ENCODE assay signal across 1 cellular context in the genomic region with DNA sequence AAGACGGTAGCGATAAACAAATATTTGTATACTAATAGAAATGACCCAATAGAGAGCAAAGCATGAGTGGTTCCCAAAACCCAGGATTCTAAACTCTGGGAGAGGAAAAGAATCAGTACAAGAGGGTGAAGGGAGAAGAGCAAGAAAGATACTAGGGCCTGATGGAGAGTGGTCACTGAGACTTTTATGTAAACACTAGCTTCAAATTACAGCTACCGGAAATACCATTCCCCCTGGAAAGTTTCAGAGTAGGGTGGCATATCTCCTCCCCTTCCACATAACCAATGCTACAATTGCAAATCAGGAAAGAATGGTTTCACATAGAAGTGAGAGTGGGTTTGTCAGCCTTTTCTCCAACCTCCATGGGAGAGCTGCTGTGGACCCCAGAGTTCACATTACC.
TF ChIP-seq lines count a peak whose summit lies in the region.

No MANE protein-coding gene starts in this region.

TF ChIP-seq in H1, 55 proteins besides CTCF, POLR2A, EP300 and RAD21 (continued from another document):
- TF ChIP-seq, protein P1, sequence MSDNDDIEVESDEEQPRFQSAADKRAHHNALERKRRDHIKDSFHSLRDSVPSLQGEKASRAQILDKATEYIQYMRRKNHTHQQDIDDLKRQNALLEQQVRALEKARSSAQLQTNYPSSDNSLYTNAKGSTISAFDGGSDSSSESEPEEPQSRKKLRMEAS (IDR thresholded peaks at IDR 0.05): no peak
- TF ChIP-seq TEAD4 (IDR thresholded peaks at IDR 0.05; ENCODE audit: low read depth, low read length) (no peak), CBX8 (IDR thresholded peaks at IDR 0.05; ENCODE audit: borderline replicate concordance, low read depth, low read length) (no peak), KDM1A (IDR thresholded peaks at IDR 0.05; ENCODE audit: borderline replicate concordance, low read length) (no peak), ASH2L (IDR thresholded peaks at IDR 0.05; ENCODE audit: low read length) (no peak), FOSL1 (IDR thresholded peaks at IDR 0.05; ENCODE audit: insufficient read depth, low read depth, low read length) (no peak), RXRA (IDR thresholded peaks at IDR 0.05; ENCODE audit: insufficient read depth, low read depth, low read length) (no peak), RNF2 (IDR thresholded peaks at IDR 0.05; ENCODE audit: borderline replicate concordance, low read depth, low read length, missing control alignments, poor library complexity, severe bottlenecking) (no peak), EGR1 (IDR thresholded peaks at IDR 0.05; ENCODE audit: borderline replicate concordance, low read depth, low read length) (no peak), TAF1 (IDR thresholded peaks at IDR 0.05; ENCODE audit: low read depth, low read length) (no peak), JUND (IDR thresholded peaks at IDR 0.05; ENCODE audit: low read length) (no peak), GABPA (IDR thresholded peaks at IDR 0.05; ENCODE audit: borderline replicate concordance, insufficient read depth, low read length) (no peak), TAF7 (optimal IDR thresholded peaks at IDR 0.05; ENCODE audit: borderline replicate concordance, low read depth, low read length) (no peak)
- TF ChIP-seq, protein P2, sequence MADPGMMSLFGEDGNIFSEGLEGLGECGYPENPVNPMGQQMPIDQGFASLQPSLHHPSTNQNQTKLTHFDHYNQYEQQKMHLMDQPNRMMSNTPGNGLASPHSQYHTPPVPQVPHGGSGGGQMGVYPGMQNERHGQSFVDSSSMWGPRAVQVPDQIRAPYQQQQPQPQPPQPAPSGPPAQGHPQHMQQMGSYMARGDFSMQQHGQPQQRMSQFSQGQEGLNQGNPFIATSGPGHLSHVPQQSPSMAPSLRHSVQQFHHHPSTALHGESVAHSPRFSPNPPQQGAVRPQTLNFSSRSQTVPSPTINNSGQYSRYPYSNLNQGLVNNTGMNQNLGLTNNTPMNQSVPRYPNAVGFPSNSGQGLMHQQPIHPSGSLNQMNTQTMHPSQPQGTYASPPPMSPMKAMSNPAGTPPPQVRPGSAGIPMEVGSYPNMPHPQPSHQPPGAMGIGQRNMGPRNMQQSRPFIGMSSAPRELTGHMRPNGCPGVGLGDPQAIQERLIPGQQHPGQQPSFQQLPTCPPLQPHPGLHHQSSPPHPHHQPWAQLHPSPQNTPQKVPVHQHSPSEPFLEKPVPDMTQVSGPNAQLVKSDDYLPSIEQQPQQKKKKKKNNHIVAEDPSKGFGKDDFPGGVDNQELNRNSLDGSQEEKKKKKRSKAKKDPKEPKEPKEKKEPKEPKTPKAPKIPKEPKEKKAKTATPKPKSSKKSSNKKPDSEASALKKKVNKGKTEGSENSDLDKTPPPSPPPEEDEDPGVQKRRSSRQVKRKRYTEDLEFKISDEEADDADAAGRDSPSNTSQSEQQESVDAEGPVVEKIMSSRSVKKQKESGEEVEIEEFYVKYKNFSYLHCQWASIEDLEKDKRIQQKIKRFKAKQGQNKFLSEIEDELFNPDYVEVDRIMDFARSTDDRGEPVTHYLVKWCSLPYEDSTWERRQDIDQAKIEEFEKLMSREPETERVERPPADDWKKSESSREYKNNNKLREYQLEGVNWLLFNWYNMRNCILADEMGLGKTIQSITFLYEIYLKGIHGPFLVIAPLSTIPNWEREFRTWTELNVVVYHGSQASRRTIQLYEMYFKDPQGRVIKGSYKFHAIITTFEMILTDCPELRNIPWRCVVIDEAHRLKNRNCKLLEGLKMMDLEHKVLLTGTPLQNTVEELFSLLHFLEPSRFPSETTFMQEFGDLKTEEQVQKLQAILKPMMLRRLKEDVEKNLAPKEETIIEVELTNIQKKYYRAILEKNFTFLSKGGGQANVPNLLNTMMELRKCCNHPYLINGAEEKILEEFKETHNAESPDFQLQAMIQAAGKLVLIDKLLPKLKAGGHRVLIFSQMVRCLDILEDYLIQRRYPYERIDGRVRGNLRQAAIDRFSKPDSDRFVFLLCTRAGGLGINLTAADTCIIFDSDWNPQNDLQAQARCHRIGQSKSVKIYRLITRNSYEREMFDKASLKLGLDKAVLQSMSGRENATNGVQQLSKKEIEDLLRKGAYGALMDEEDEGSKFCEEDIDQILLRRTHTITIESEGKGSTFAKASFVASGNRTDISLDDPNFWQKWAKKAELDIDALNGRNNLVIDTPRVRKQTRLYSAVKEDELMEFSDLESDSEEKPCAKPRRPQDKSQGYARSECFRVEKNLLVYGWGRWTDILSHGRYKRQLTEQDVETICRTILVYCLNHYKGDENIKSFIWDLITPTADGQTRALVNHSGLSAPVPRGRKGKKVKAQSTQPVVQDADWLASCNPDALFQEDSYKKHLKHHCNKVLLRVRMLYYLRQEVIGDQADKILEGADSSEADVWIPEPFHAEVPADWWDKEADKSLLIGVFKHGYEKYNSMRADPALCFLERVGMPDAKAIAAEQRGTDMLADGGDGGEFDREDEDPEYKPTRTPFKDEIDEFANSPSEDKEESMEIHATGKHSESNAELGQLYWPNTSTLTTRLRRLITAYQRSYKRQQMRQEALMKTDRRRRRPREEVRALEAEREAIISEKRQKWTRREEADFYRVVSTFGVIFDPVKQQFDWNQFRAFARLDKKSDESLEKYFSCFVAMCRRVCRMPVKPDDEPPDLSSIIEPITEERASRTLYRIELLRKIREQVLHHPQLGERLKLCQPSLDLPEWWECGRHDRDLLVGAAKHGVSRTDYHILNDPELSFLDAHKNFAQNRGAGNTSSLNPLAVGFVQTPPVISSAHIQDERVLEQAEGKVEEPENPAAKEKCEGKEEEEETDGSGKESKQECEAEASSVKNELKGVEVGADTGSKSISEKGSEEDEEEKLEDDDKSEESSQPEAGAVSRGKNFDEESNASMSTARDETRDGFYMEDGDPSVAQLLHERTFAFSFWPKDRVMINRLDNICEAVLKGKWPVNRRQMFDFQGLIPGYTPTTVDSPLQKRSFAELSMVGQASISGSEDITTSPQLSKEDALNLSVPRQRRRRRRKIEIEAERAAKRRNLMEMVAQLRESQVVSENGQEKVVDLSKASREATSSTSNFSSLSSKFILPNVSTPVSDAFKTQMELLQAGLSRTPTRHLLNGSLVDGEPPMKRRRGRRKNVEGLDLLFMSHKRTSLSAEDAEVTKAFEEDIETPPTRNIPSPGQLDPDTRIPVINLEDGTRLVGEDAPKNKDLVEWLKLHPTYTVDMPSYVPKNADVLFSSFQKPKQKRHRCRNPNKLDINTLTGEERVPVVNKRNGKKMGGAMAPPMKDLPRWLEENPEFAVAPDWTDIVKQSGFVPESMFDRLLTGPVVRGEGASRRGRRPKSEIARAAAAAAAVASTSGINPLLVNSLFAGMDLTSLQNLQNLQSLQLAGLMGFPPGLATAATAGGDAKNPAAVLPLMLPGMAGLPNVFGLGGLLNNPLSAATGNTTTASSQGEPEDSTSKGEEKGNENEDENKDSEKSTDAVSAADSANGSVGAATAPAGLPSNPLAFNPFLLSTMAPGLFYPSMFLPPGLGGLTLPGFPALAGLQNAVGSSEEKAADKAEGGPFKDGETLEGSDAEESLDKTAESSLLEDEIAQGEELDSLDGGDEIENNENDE (IDR thresholded peaks at IDR 0.05; ENCODE audit: insufficient replicate concordance, low read length): no peak
- TF ChIP-seq, protein P3, sequence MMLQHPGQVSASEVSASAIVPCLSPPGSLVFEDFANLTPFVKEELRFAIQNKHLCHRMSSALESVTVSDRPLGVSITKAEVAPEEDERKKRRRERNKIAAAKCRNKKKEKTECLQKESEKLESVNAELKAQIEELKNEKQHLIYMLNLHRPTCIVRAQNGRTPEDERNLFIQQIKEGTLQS (IDR thresholded peaks at IDR 0.05; ENCODE audit: insufficient read depth, low read depth, low read length): no peak
TF ChIP-seq in H1: peak in this region for 0.
